8 cellular contexts compared by ENCODE assay signal in genomic region chr1:16387201-16388185, GRCh38. TPM values are rescaled to one million over a fixed set of nuclear protein-coding genes. Genes with fewer than 3 reads are reported as not detected.
DNase-seq lines count a peak whose midpoint lies in the region; ATAC-seq and TF ChIP-seq lines count a peak whose summit lies in the region.

No MANE protein-coding gene starts in this region.

- TF ChIP-seq EP300 in upper lobe of left lung (IDR thresholded peaks at IDR 0.05): no peak

- no peak for DNase-seq in activated T-cell treated with anti-CD3 and anti-CD28 coated beads, Interleukin-2, amount 50 U/mL, for 72 hours
- DNase-seq in activated T-cell treated with anti-CD3 and anti-CD28 coated beads, Interleukin-2, amount 50 U/mL, for 48 hours: no peak
- no peak for DNase-seq in activated naive CD8-positive, alpha-beta T cell treated with anti-CD3 and anti-CD28 coated beads, Interleukin-2, amount 10 ng/mL, durations not matched to agents 7 days and 5 days
- DNase-seq in lung (ENCODE audit: low spot score) (peak; percentile 71), upper lobe of left lung (peak in 1 of 2 donors; percentile 70), neuronal stem cell (ENCODE audit: low spot score) (no peak), AG08395 (ENCODE audit: low spot score) (no peak), SJCRH30 (no peak)

- no peak overlapping the region for H3K4me2 ChIP-seq in neuronal stem cell (ENCODE audit: insufficient read depth, low read length, poor library complexity, severe bottlenecking)

- no peak for TF ChIP-seq POLR2A in upper lobe of left lung (IDR thresholded peaks at IDR 0.05)

- H4K91ac ChIP-seq in neuronal stem cell (ENCODE audit: low read depth, low read length, poor library complexity): no peak overlapping the region

- no peak overlapping the region for H3K14ac ChIP-seq in neuronal stem cell (ENCODE audit: low read length)

- peaks cover 1 to 4% of the 10 kb centered on the region in 2 donors for H3K36me3 Mint-ChIP-seq in activated T-cell treated with anti-CD3 and anti-CD28 coated beads, Interleukin-2, amount 50 U/mL, for 72 hours (ENCODE audit: insufficient read depth in 2 of 2)
- H3K36me3 Mint-ChIP-seq in activated naive CD8-positive, alpha-beta T cell treated with anti-CD3 and anti-CD28 coated beads, Interleukin-2, amount 10 ng/mL, durations not matched to agents 7 days and 5 days: peaks cover 12% of the 10 kb centered on the region

- H2BK5ac ChIP-seq in neuronal stem cell (ENCODE audit: low read length): no peak overlapping the region

- H3K27ac Mint-ChIP-seq in activated T-cell treated with anti-CD3 and anti-CD28 coated beads, Interleukin-2, amount 50 U/mL, for 72 hours: peak overlapping the region; percentile 77
- H3K27ac Mint-ChIP-seq in activated naive CD8-positive, alpha-beta T cell treated with anti-CD3 and anti-CD28 coated beads, Interleukin-2, amount 10 ng/mL, durations not matched to agents 7 days and 5 days: peak overlapping the region; percentile 85

- no peak overlapping the region for H3K9ac ChIP-seq in neuronal stem cell (ENCODE audit: low read depth, low read length, poor library complexity)

- POLR2A ChIA-PET in activated naive CD8-positive, alpha-beta T cell treated with anti-CD3 and anti-CD28 coated beads, Interleukin-2, amount 10 ng/mL, durations not matched to agents 7 days and 5 days (lab: Charles Lee): interaction anchor here (0.9 to 2.7 kb wide), 4 partner anchors 19 to 53 kb away, joined by 3 to 12 read pairs (median 6); partner anchors contain the start of genes NECAP2 and SZRD1

- no peak overlapping the region for H2BK12ac ChIP-seq in neuronal stem cell (ENCODE audit: low read length)

- no peak overlapping the region for H2BK15ac ChIP-seq in neuronal stem cell (ENCODE audit: low read length)

- no peak overlapping the region for H2AFZ ChIP-seq in neuronal stem cell (ENCODE audit: low read length)

- no peak overlapping the region for H4K8ac ChIP-seq in neuronal stem cell (ENCODE audit: low read depth, low read length)

- no peak overlapping the region for H3K18ac ChIP-seq in neuronal stem cell (ENCODE audit: low read length)

- no peak overlapping the region for H3K4me3 ChIP-seq in lung
- H3K4me3 ChIP-seq in upper lobe of left lung: peak overlapping the region in 3 of 4 donors; percentile 20 to 31 (median 25)
- H3K4me3 ChIP-seq in neuronal stem cell (ENCODE audit: low read length in 2 of 2): no peak overlapping the region
- no peak overlapping the region for H3K4me3 ChIP-seq in SJCRH30

- H3K36me3 ChIP-seq in lung (ENCODE audit: control insufficient read depth in 2 of 2, insufficient read depth in 2 of 2, low read length in 2 of 2) (peaks cover 0 to 1% of the 10 kb centered on the region in 2 donors), upper lobe of left lung (peaks cover 0 to 3% (median 0%) of the 10 kb centered on the region in 4 donors), neuronal stem cell (replicated peaks in 1 of 2; ENCODE audit: control insufficient read depth in 2 of 2, insufficient read depth in 2 of 2, low read length in 2 of 2) (peaks cover 4 to 51% of the 10 kb centered on the region in 2 donors), SJCRH30 (peaks cover 5% of the 10 kb centered on the region; the same call in 1 of the 2 replicates)

- 45 to 53% methylated on average over 14 of the region's 14 CpGs for WGBS in lung, 2 donors
- WGBS in upper lobe of left lung, 2 donors: 44 to 50% methylated on average over 12 to 14 of the region's 14 CpGs
- WGBS in neuronal stem cell (ENCODE audit: extremely low coverage in 2 of 2, insufficient read length in 2 of 2, insufficient replicate concordance in 1 of 2), 2 donors: no CpG with 5 or more reads among the region's 14 CpGs

- H2AK5ac ChIP-seq in neuronal stem cell (ENCODE audit: low read depth, low read length): no peak overlapping the region

- H3K27me3 ChIP-seq in lung (ENCODE audit: control insufficient read depth, insufficient read depth) (no peaks in the 10 kb centered on the region), upper lobe of left lung (no peaks in the 10 kb centered on the region), neuronal stem cell (ENCODE audit: control insufficient read depth in 3 of 3, insufficient read depth in 3 of 3, low read depth in 1 of 3, low read length in 3 of 3) (no peaks in the 10 kb centered on the region), SJCRH30 (no peaks in the 10 kb centered on the region)

- H3K4me1 Mint-ChIP-seq in activated T-cell treated with anti-CD3 and anti-CD28 coated beads, Interleukin-2, amount 50 U/mL, for 72 hours (ENCODE audit: low read depth): peaks cover 75% of the 10 kb centered on the region
- peaks cover 62% of the 10 kb centered on the region for H3K4me1 Mint-ChIP-seq in activated naive CD8-positive, alpha-beta T cell treated with anti-CD3 and anti-CD28 coated beads, Interleukin-2, amount 10 ng/mL, durations not matched to agents 7 days and 5 days

- H3K9me3 ChIP-seq in lung (ENCODE audit: control insufficient read depth in 2 of 2, insufficient read depth in 1 of 2, low read length in 1 of 2): no peaks in the 10 kb centered on the region
- no peaks in the 10 kb centered on the region for H3K9me3 ChIP-seq in upper lobe of left lung
- H3K9me3 ChIP-seq in neuronal stem cell (replicated peaks in 1 of 2; ENCODE audit: control insufficient read depth in 2 of 2, insufficient read depth in 1 of 2, low read depth in 1 of 2, low read length in 2 of 2): no peaks in the 10 kb centered on the region
- H3K9me3 ChIP-seq in SJCRH30 (replicated peaks): no peaks in the 10 kb centered on the region

- H3K79me1 ChIP-seq in neuronal stem cell (ENCODE audit: low read depth, low read length): peaks cover 11% of the 10 kb centered on the region

- no peaks in the 10 kb centered on the region for H3K27me3 Mint-ChIP-seq in activated T-cell treated with anti-CD3 and anti-CD28 coated beads, Interleukin-2, amount 50 U/mL, for 72 hours (ENCODE audit: low read depth)
- H3K27me3 Mint-ChIP-seq in activated naive CD8-positive, alpha-beta T cell treated with anti-CD3 and anti-CD28 coated beads, Interleukin-2, amount 10 ng/mL, durations not matched to agents 7 days and 5 days: no peaks in the 10 kb centered on the region

- TF ChIP-seq CTCF in lung (IDR thresholded peaks at IDR 0.05; ENCODE audit: control extremely low read depth, extremely low read depth) (no peak), upper lobe of left lung (IDR thresholded peaks at IDR 0.05) (no peak)

- H3K23ac ChIP-seq in neuronal stem cell (ENCODE audit: low read depth, low read length, poor library complexity): no peak overlapping the region

- peak overlapping the region; percentile 26 to 85 for H3K27ac ChIP-seq in lung (ENCODE audit: low read depth in 1 of 2, low read length in 1 of 2)
- peak overlapping the region; percentile 13 to 72 (median 59) for H3K27ac ChIP-seq in upper lobe of left lung
- no peak overlapping the region for H3K27ac ChIP-seq in neuronal stem cell (replicated peaks; ENCODE audit: low read length)
- H3K27ac ChIP-seq in SJCRH30: no peak overlapping the region

- peak in 1 of 2 donors; percentile 31 for ATAC-seq in activated T-cell treated with anti-CD3 and anti-CD28 coated beads, Interleukin-2, amount 50 U/mL, for 72 hours (replicated peaks in 1 of 2)
- peak; percentile 48 for ATAC-seq in activated naive CD8-positive, alpha-beta T cell treated with anti-CD3 and anti-CD28 coated beads, Interleukin-2, amount 10 ng/mL, durations not matched to agents 7 days and 5 days (ENCODE audit: low read depth)
- no peak for ATAC-seq in lung (ENCODE audit: insufficient read depth, low FRiP score)
- peak; percentile 68 to 73 for ATAC-seq in upper lobe of left lung (ENCODE audit: low FRiP score in 2 of 2)

- H3K4me1 ChIP-seq in lung (ENCODE audit: control insufficient read depth in 2 of 2, insufficient read depth in 2 of 2, low read length in 2 of 2) (peaks cover 33 to 44% of the 10 kb centered on the region in 2 donors), upper lobe of left lung (peaks cover 52 to 71% (median 57%) of the 10 kb centered on the region in 4 donors), neuronal stem cell (ENCODE audit: control insufficient read depth in 2 of 2, insufficient read depth in 1 of 2, low read depth in 1 of 2, low read length in 2 of 2) (peaks cover 3 to 6% of the 10 kb centered on the region in 2 donors), SJCRH30 (0 out of 2 replicates have a peak, but pooled peaks cover 6% of the 10 kb centered on the region)

- H3K4me3 Mint-ChIP-seq in activated T-cell treated with anti-CD3 and anti-CD28 coated beads, Interleukin-2, amount 50 U/mL, for 72 hours: peak overlapping the region; percentile 82 to 90
- H3K4me3 Mint-ChIP-seq in activated naive CD8-positive, alpha-beta T cell treated with anti-CD3 and anti-CD28 coated beads, Interleukin-2, amount 10 ng/mL, durations not matched to agents 7 days and 5 days: peak overlapping the region; percentile 87

- H3K9me3 Mint-ChIP-seq in activated T-cell treated with anti-CD3 and anti-CD28 coated beads, Interleukin-2, amount 50 U/mL, for 72 hours: no peaks in the 10 kb centered on the region
- no peaks in the 10 kb centered on the region for H3K9me3 Mint-ChIP-seq in activated naive CD8-positive, alpha-beta T cell treated with anti-CD3 and anti-CD28 coated beads, Interleukin-2, amount 10 ng/mL, durations not matched to agents 7 days and 5 days

- no peak overlapping the region for H3K4ac ChIP-seq in neuronal stem cell (ENCODE audit: low read length)

- no peak overlapping the region for H2BK120ac ChIP-seq in neuronal stem cell (ENCODE audit: low read depth, low read length)

RNA-seq across cellular contexts. Expression of gene SZRD1, which starts 20.5 kb away (rescaled TPM):
- 100 to 1,000 TPM; 145 to 151 TPM for total RNA-seq in activated T-cell treated with anti-CD3 and anti-CD28 coated beads, Interleukin-2, amount 50 U/mL, for 72 hours
- 100 to 1,000 TPM; 126 to 147 TPM for total RNA-seq in activated naive CD8-positive, alpha-beta T cell treated with anti-CD3 and anti-CD28 coated beads, Interleukin-2, amount 10 ng/mL, durations not matched to agents 7 days and 5 days
- 100 to 1,000 TPM in 1 of 2 donors, 10 to 100 TPM in 1; 29.3 to 112 TPM for total RNA-seq in lung
- polyA plus RNA-seq in lung: 100 to 1,000 TPM in 1 of 2 donors, 10 to 100 TPM in 1; 66.2 to 114 TPM
- total RNA-seq in upper lobe of left lung: 100 to 1,000 TPM in 2 of 6 donors, 10 to 100 TPM in 4; 30.4 to 136 (median 58.3) TPM
- 98.0 TPM for polyA plus RNA-seq in neuronal stem cell (2013, experiment 1 of 2)
- polyA plus RNA-seq in neuronal stem cell (2013, experiment 2 of 2): 96.9 TPM
- total RNA-seq in SJCRH30 (2014; rRNA removed; shearing (Covaris generic)): 113 and 115 TPM in 2 replicates

RNA-seq across cellular contexts. Expression of gene FBXO42, which starts 35.2 kb away (rescaled TPM):
- total RNA-seq in activated T-cell treated with anti-CD3 and anti-CD28 coated beads, Interleukin-2, amount 50 U/mL, for 72 hours: 10 to 100 TPM; 18.2 to 23.7 TPM
- total RNA-seq in activated naive CD8-positive, alpha-beta T cell treated with anti-CD3 and anti-CD28 coated beads, Interleukin-2, amount 10 ng/mL, durations not matched to agents 7 days and 5 days: 10 to 100 TPM; 22.3 to 25.1 TPM
- total RNA-seq in lung: 10 to 100 TPM; 18.2 to 28.6 TPM
- 10 to 100 TPM in 1 of 2 donors, 1 to 10 TPM in 1; 7.3 to 11.5 TPM for polyA plus RNA-seq in lung
- total RNA-seq in upper lobe of left lung: 10 to 100 TPM; 20.8 to 41.9 (median 24.0) TPM
- polyA plus RNA-seq in neuronal stem cell (2013, experiment 1 of 2): 11.8 TPM
- polyA plus RNA-seq in neuronal stem cell (2013, experiment 2 of 2): 10.9 TPM
- 21.3 and 26.5 TPM in 2 replicates for total RNA-seq in SJCRH30 (2014; rRNA removed; shearing (Covaris generic))

RNA-seq across cellular contexts. Expression of gene SPATA21, which starts 49.7 kb away (rescaled TPM):
- total RNA-seq in activated T-cell treated with anti-CD3 and anti-CD28 coated beads, Interleukin-2, amount 50 U/mL, for 72 hours: not detected
- total RNA-seq in activated naive CD8-positive, alpha-beta T cell treated with anti-CD3 and anti-CD28 coated beads, Interleukin-2, amount 10 ng/mL, durations not matched to agents 7 days and 5 days: not detected
- not detected for total RNA-seq in lung
- polyA plus RNA-seq in lung: under 1 TPM; 0.14 to 0.15 TPM
- not detected for total RNA-seq in upper lobe of left lung
- polyA plus RNA-seq in neuronal stem cell (2013, experiment 1 of 2): 0.17 TPM
- polyA plus RNA-seq in neuronal stem cell (2013, experiment 2 of 2): 0.10 TPM
- 0.05 TPM in 1 of 2 replicates, not detected in the other for total RNA-seq in SJCRH30 (2014; rRNA removed; shearing (Covaris generic))

RNA-seq across cellular contexts. Expression of gene NECAP2, which starts 53.0 kb away (rescaled TPM):
- 10 to 100 TPM; 80.4 to 84.5 TPM for total RNA-seq in activated T-cell treated with anti-CD3 and anti-CD28 coated beads, Interleukin-2, amount 50 U/mL, for 72 hours
- total RNA-seq in activated naive CD8-positive, alpha-beta T cell treated with anti-CD3 and anti-CD28 coated beads, Interleukin-2, amount 10 ng/mL, durations not matched to agents 7 days and 5 days: 100 to 1,000 TPM; 110 to 111 TPM
- total RNA-seq in lung (10 to 100 TPM; 74.7 to 79.0 TPM), upper lobe of left lung (10 to 100 TPM; 61.9 to 96.4 (median 87.1) TPM)
- 10 to 100 TPM; 42.8 to 83.8 TPM for polyA plus RNA-seq in lung
- polyA plus RNA-seq in neuronal stem cell (2013, experiment 1 of 2): 38.4 TPM
- 38.2 TPM for polyA plus RNA-seq in neuronal stem cell (2013, experiment 2 of 2)
- total RNA-seq in SJCRH30 (2014; rRNA removed; shearing (Covaris generic)): 44.0 and 45.7 TPM in 2 replicates

Comparison
In these comparisons a context has a peak if more than half of its experiments do, and no peak if none do; other contexts are left out.
1. H3K27ac ChIP-seq: peak in lung (2 of 2) and upper lobe of left lung (4 of 4); none in neuronal stem cell (single experiment) and SJCRH30 (single experiment).
2. H3K4me3 ChIP-seq: peak in upper lobe of left lung (3 of 4); none in lung (single experiment), neuronal stem cell (0 of 2) and SJCRH30 (single experiment).